Comparison of ENCODE assay signal across 31 cellular contexts in the genomic region with DNA sequence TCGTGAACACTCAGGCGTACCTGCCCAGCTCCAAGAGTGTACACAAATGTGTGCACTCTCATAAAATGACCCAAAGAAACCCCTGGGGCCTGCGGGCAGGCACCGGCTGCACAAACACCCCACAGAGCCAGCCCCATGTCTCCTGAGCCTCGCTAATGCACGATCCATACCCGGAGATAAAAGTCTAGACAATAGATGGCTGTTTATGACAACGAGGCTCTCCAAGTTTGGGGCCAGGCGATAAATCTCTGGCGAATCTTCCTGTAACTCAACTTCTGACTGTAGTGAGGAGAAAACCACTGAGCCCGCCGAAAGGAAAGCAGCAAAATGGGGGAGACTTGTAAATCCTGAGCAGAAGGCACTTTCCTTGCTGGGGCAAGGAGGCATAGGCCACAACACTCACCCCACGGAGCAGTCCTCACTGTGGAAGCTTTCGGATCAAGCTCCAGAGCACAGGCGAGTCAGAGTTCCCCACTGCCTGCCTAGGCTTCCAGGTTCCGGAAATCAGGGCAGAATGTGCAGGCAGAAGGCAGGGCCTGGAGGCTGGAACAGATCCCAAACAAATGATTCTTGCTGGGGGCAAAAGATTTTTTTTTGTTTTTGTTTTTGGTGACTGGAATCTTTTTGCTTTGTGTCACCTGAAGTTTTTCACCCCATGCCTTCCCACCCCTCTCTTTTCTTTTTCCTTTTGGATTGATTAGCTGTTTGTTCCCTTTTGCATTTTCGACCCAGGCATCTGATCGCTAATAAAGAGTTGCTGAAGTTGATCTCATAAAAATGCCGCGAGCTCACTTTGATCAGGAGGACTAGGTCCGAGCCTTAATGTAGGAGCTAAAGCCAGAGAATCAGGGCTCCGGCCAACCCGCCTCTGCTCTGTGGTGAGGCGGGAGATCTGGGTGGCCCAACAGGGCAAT. TPM values are rescaled to one million over a fixed set of nuclear protein-coding genes. Genes with fewer than 3 reads are reported as not detected.
DNase-seq lines count a peak whose midpoint lies in the region; ATAC-seq and TF ChIP-seq lines count a peak whose summit lies in the region.
"Had no signal": no experiment of that assay in that cellular context is flagged by ENCODE, and none has a peak within 500 bp of the region (broad histone marks: within the 10 kb centered on the region; RNA-seq: fewer than 3 reads in every experiment).

No MANE protein-coding gene starts in this region.

- H3K27ac ChIP-seq in muscle layer of colon (ENCODE audit: low read depth, low read length) = peak overlapping the region; percentile 66
- H3K27ac ChIP-seq in tibial artery = peak overlapping the region; percentile 94 to 95
- H3K27ac ChIP-seq: BLaER1, GM23248, heart left ventricle, neutrophil, tibial nerve had no signal

- H3K4me3 ChIP-seq in muscle layer of colon (ENCODE audit: low read depth in 1 of 2, low read length in 2 of 2) = peak overlapping the region in 1 of 2 donors; percentile 49
- H3K4me3 ChIP-seq in tibial artery = peak overlapping the region; percentile 62 to 77
- H3K4me3 ChIP-seq: BLaER1, GM23248, heart left ventricle, mucosa of descending colon, smooth muscle cell had no signal

- CTCF ChIA-PET in activated naive CD4-positive, alpha-beta T cell treated with anti-CD3 and anti-CD28 coated beads, Interleukin-2, amount 10 ng/mL, durations not matched to agents 7 days and 5 days (lab: Charles Lee) = interaction anchor here (0.7 kb wide), 1 partner anchor 163 kb away, joined by 4 read pairs; no protein-coding TSS in a partner anchor

- H3K27ac Mint-ChIP-seq in activated naive CD4-positive, alpha-beta T cell treated with anti-CD3 and anti-CD28 coated beads, Interleukin-2, amount 50 U/mL, for 24 hours = peak overlapping the region; percentile 53
- H3K27ac Mint-ChIP-seq in activated naive CD4-positive, alpha-beta T cell treated with anti-CD3 and anti-CD28 coated beads, Interleukin-2, amount 10 ng/mL, durations not matched to agents 7 days and 5 days = no peak overlapping the region
- H3K27ac Mint-ChIP-seq in chondrocyte (ENCODE audit: unreplicated experiment) = no peak overlapping the region
- H3K27ac Mint-ChIP-seq: activated T-cell treated with anti-CD3 and anti-CD28 coated beads, Interleukin-2, amount 50 U/mL, for 24 hours; endodermal cell; immature natural killer cell had no signal

- H3K4me1 Mint-ChIP-seq in activated naive CD4-positive, alpha-beta T cell treated with anti-CD3 and anti-CD28 coated beads, Interleukin-2, amount 50 U/mL, for 24 hours = peaks cover 42% of the 10 kb centered on the region
- H3K4me1 Mint-ChIP-seq in activated naive CD4-positive, alpha-beta T cell treated with anti-CD3 and anti-CD28 coated beads, Interleukin-2, amount 10 ng/mL, durations not matched to agents 7 days and 5 days = peaks cover 28% of the 10 kb centered on the region
- H3K4me1 Mint-ChIP-seq in chondrocyte (ENCODE audit: low read depth) = peaks cover 12% of the 10 kb centered on the region

- H3K36me3 Mint-ChIP-seq in activated naive CD4-positive, alpha-beta T cell treated with anti-CD3 and anti-CD28 coated beads, Interleukin-2, amount 50 U/mL, for 24 hours = peaks cover 11% of the 10 kb centered on the region
- H3K36me3 Mint-ChIP-seq in activated naive CD4-positive, alpha-beta T cell treated with anti-CD3 and anti-CD28 coated beads, Interleukin-2, amount 10 ng/mL, durations not matched to agents 7 days and 5 days = peaks cover 7% of the 10 kb centered on the region
- H3K36me3 Mint-ChIP-seq in chondrocyte (ENCODE audit: low read depth) = peaks cover 2% of the 10 kb centered on the region
- H3K36me3 Mint-ChIP-seq: immature natural killer cell had no signal

- H3K4me1 ChIP-seq in muscle layer of colon (ENCODE audit: insufficient read depth, low read length) (peaks cover 11% of the 10 kb centered on the region), tibial artery (peaks cover 0 to 50% (median 21%) of the 10 kb centered on the region in 4 donors)
- H3K4me1 ChIP-seq: BLaER1 had no signal

- no peak for DNase-seq in activated naive CD4-positive, alpha-beta T cell treated with anti-CD3 and anti-CD28 coated beads, Interleukin-2, amount 10 ng/mL, durations not matched to agents 7 days and 5 days
- DNase-seq in chondrocyte (ENCODE audit: low spot score) (peak; percentile 32), tibial artery (no peak), epidermal melanocyte (ENCODE audit: insufficient read length, low spot score) (no peak)
- DNase-seq: 8988T; activated CD8-positive, alpha-beta memory T cell treated with anti-CD3 and anti-CD28 coated beads for 24 hours; activated T-cell treated with anti-CD3 and anti-CD28 coated beads, Interleukin-2, amount 50 U/mL, for 24 hours; amniotic stem cell; Caco-2; cortex of kidney; endodermal cell; GM23248; heart left ventricle; immature natural killer cell; KG1; mucosa of descending colon; NCI-H524; stimulated activated CD4-positive, alpha-beta T cell treated with anti-CD3 and anti-CD28 coated beads, Interleukin-4, amount 100 ng/mL, for 24 hours; stimulated activated naive CD8-positive, alpha-beta T cell treated with anti-CD3 and anti-CD28 coated beads, Interleukin-15, Interleukin-2, amounts not matched to agents 100 U/mL and 50 U/mL, for 24 hours; T-helper 9 cell had no signal

- H3K27me3 ChIP-seq in muscle layer of colon (ENCODE audit: control insufficient read depth in 1 of 2, insufficient read depth in 2 of 2, low read length in 2 of 2) (peaks cover 65 to 98% of the 10 kb centered on the region in 2 donors), tibial artery (no peaks in the 10 kb centered on the region)

- H3K9me3 ChIP-seq in muscle layer of colon (ENCODE audit: low read length) (no peaks in the 10 kb centered on the region), tibial artery (no peaks in the 10 kb centered on the region)
- H3K9me3 ChIP-seq: Caco-2, heart left ventricle, mucosa of descending colon, neutrophil, tibial nerve had no signal

- no peak overlapping the region for H3K9ac ChIP-seq in muscle layer of colon (ENCODE audit: low read length)
- H3K9ac ChIP-seq: BLaER1, GM23248 had no signal

- no peak overlapping the region for H3K4me3 Mint-ChIP-seq in activated naive CD4-positive, alpha-beta T cell treated with anti-CD3 and anti-CD28 coated beads, Interleukin-2, amount 50 U/mL, for 24 hours
- H3K4me3 Mint-ChIP-seq in activated naive CD4-positive, alpha-beta T cell treated with anti-CD3 and anti-CD28 coated beads, Interleukin-2, amount 10 ng/mL, durations not matched to agents 7 days and 5 days = no peak overlapping the region
- no peak overlapping the region for H3K4me3 Mint-ChIP-seq in chondrocyte (ENCODE audit: unreplicated experiment)
- H3K4me3 Mint-ChIP-seq: activated T-cell treated with anti-CD3 and anti-CD28 coated beads, Interleukin-2, amount 50 U/mL, for 24 hours; endodermal cell had no signal

- TF ChIP-seq CTCF in chondrocyte (IDR thresholded peaks at IDR 0.05) = no peak
- no peak for TF ChIP-seq CTCF in tibial artery (IDR thresholded peaks at IDR 0.05)

- peaks cover 91% of the 10 kb centered on the region for H3K27me3 Mint-ChIP-seq in activated naive CD4-positive, alpha-beta T cell treated with anti-CD3 and anti-CD28 coated beads, Interleukin-2, amount 50 U/mL, for 24 hours
- peaks cover 100% of the 10 kb centered on the region for H3K27me3 Mint-ChIP-seq in activated naive CD4-positive, alpha-beta T cell treated with anti-CD3 and anti-CD28 coated beads, Interleukin-2, amount 10 ng/mL, durations not matched to agents 7 days and 5 days
- peaks cover 96% of the 10 kb centered on the region for H3K27me3 Mint-ChIP-seq in chondrocyte (ENCODE audit: low read depth)

- H3K36me3 ChIP-seq in muscle layer of colon (ENCODE audit: insufficient read depth, low read length) = no peaks in the 10 kb centered on the region
- no peaks in the 10 kb centered on the region for H3K36me3 ChIP-seq in tibial artery
- H3K36me3 ChIP-seq: BLaER1, heart left ventricle, neutrophil, tibial nerve had no signal

- ATAC-seq in HG03039 (IDR thresholded peaks at IDR 0.05; ENCODE audit: unreplicated experiment) = no peak
- ATAC-seq in GM18858 (IDR thresholded peaks at IDR 0.05; ENCODE audit: unreplicated experiment) = no peak
- ATAC-seq: heart left ventricle; mucosa of descending colon; stimulated activated naive CD8-positive, alpha-beta T cell treated with anti-CD3 and anti-CD28 coated beads, Interleukin-15, Interleukin-2, amounts not matched to agents 100 U/mL and 50 U/mL, for 24 hours had no signal

- peaks cover 7% of the 10 kb centered on the region for H3K9me3 Mint-ChIP-seq in activated naive CD4-positive, alpha-beta T cell treated with anti-CD3 and anti-CD28 coated beads, Interleukin-2, amount 50 U/mL, for 24 hours
- no peaks in the 10 kb centered on the region for H3K9me3 Mint-ChIP-seq in activated naive CD4-positive, alpha-beta T cell treated with anti-CD3 and anti-CD28 coated beads, Interleukin-2, amount 10 ng/mL, durations not matched to agents 7 days and 5 days
- H3K9me3 Mint-ChIP-seq in chondrocyte (ENCODE audit: low read depth) = no peaks in the 10 kb centered on the region
- H3K9me3 Mint-ChIP-seq: activated T-cell treated with anti-CD3 and anti-CD28 coated beads, Interleukin-2, amount 50 U/mL, for 24 hours had no signal

- intact Hi-C loops in tibial artery (cut with DNase I; ENCODE audit: low total_unique reads) = no loop called here

RNA-seq across cellular contexts. Expression of a gene that starts 4.5 kb away (rescaled TPM):
- total RNA-seq in chondrocyte = not detected in 3 replicates
- total RNA-seq: bronchial epithelial cell, endodermal cell, GM23248, heart left ventricle, liver, mucosa of descending colon, pulmonary artery endothelial cell had no signal

RNA-seq across cellular contexts. Expression of a gene that starts 6.3 kb away (rescaled TPM):
- not detected in 3 replicates for total RNA-seq in chondrocyte
- total RNA-seq: bronchial epithelial cell, endodermal cell, GM23248, heart left ventricle, liver, mucosa of descending colon, pulmonary artery endothelial cell, smooth muscle cell had no signal

RNA-seq across cellular contexts. Expression of a gene that starts 13.8 kb away (rescaled TPM):
- not detected in 3 replicates for total RNA-seq in chondrocyte
- total RNA-seq: bronchial epithelial cell, endodermal cell, GM23248, heart left ventricle, liver, mucosa of descending colon, pulmonary artery endothelial cell, smooth muscle cell had no signal

RNA-seq across cellular contexts. Expression of a gene that starts 16.5 kb away (rescaled TPM):
- not detected in 3 replicates for total RNA-seq in chondrocyte
- total RNA-seq: bronchial epithelial cell, endodermal cell, GM23248, heart left ventricle, liver, mucosa of descending colon, pulmonary artery endothelial cell, smooth muscle cell had no signal

RNA-seq across cellular contexts. Expression of a gene that starts 29.8 kb away (rescaled TPM):
- not detected in 3 replicates for total RNA-seq in chondrocyte
- total RNA-seq: bronchial epithelial cell, endodermal cell, GM23248, heart left ventricle, liver, mucosa of descending colon, pulmonary artery endothelial cell, tibial nerve had no signal
